In genomic region chr20:4971064-4971463, GRCh38 we compare ENCODE assay signal across 25 cellular contexts.
"Had no signal": no experiment of that assay in that cellular context is flagged by ENCODE, and none has a peak within 500 bp of the region (broad histone marks: within the 10 kb centered on the region; RNA-seq: fewer than 3 reads in every experiment).

No MANE protein-coding gene starts in this region.

- H3K9me3 Mint-ChIP-seq: activated CD4-positive, alpha-beta memory T cell treated with anti-CD3 and anti-CD28 coated beads for 36 hours; activated T-helper 1 cell treated with anti-CD3 and anti-CD28 coated beads, Interleukin-12 subunit alpha, Interleukin-12 subunit beta, Interleukin-2, Interleukin-4 antibody, amounts not matched to agents 30 ng/mL and 10 ng/mL and 1 ng/mL, durations not matched to agents 14 hours and 24 hours and 36 hours; T-helper 1 cell treated with Interleukin-12 subunit alpha and Interleukin-12 subunit beta and Interleukin-4 antibody, amounts not matched to agents 30 μg/mL and 1 μg/mL, for 36 hours had no signal

- DNase-seq: activated CD4-positive, alpha-beta memory T cell treated with anti-CD3 and anti-CD28 coated beads for 36 hours; activated CD4-positive, alpha-beta T cell treated with anti-CD3 and anti-CD28 coated beads for 48 hours; activated CD4-positive, CD25-positive, alpha-beta regulatory T cell treated with anti-CD3 and anti-CD28 coated beads, Interleukin-2, amount 50 U/mL, for 72 hours; activated CD8-positive, alpha-beta memory T cell treated with anti-CD3 and anti-CD28 coated beads, Interleukin-2, amount 50 U/mL, for 4 hours; activated effector memory CD4-positive, alpha-beta T cell treated with Interleukin-2 at 50 U/mL for 16 hours; activated naive CD4-positive, alpha-beta T cell; activated T-cell treated with anti-CD3 and anti-CD28 coated beads, Interleukin-2, amount 50 U/mL, for 1 hour; brain microvascular endothelial cell; NCI-H1092; NCI-H1417 treated with DMSO at 0.1 percent for 48 hours; NCI-H1694; NCI-H2029; NCI-H2107; NCI-H510A treated with DMSO at 0.1 percent for 48 hours; NK-92 treated with Interleukin-12 subunit alpha and Interleukin-12 subunit beta, amount 100 ng/mL, for 24 hours; PC-3; SHP77 had no signal

- H3K27me3 Mint-ChIP-seq: activated CD4-positive, alpha-beta memory T cell treated with anti-CD3 and anti-CD28 coated beads for 36 hours; activated naive CD8-positive, alpha-beta T cell had no signal

- ATAC-seq: PC-3, SK-N-SH treated with all-trans-retinoic acid at 6 μM for 48 hours had no signal

- FAIRE-seq: RCC 7860 had no signal

- H3K9me3 ChIP-seq: SJSA1 had no signal

- H3K36me3 ChIP-seq: cardiac muscle cell had no signal

- H3K27me3 ChIP-seq: brain microvascular endothelial cell, cardiac muscle cell, SJSA1 had no signal

- H3K4me3 Mint-ChIP-seq: activated CD4-positive, alpha-beta memory T cell treated with anti-CD3 and anti-CD28 coated beads for 36 hours; activated naive CD8-positive, alpha-beta T cell; activated T-helper 1 cell treated with anti-CD3 and anti-CD28 coated beads, Interleukin-12 subunit alpha, Interleukin-12 subunit beta, Interleukin-2, Interleukin-4 antibody, amounts not matched to agents 30 ng/mL and 10 ng/mL and 1 ng/mL, durations not matched to agents 14 hours and 24 hours and 36 hours; T-helper 1 cell treated with Interleukin-12 subunit alpha and Interleukin-12 subunit beta and Interleukin-4 antibody, amounts not matched to agents 30 μg/mL and 1 μg/mL, for 36 hours had no signal

- H3K27ac Mint-ChIP-seq: activated CD4-positive, alpha-beta memory T cell treated with anti-CD3 and anti-CD28 coated beads for 36 hours; activated naive CD8-positive, alpha-beta T cell; activated T-helper 1 cell treated with anti-CD3 and anti-CD28 coated beads, Interleukin-12 subunit alpha, Interleukin-12 subunit beta, Interleukin-2, Interleukin-4 antibody, amounts not matched to agents 30 ng/mL and 10 ng/mL and 1 ng/mL, durations not matched to agents 14 hours and 24 hours and 36 hours; T-helper 1 cell treated with Interleukin-12 subunit alpha and Interleukin-12 subunit beta and Interleukin-4 antibody, amounts not matched to agents 30 μg/mL and 1 μg/mL, for 36 hours had no signal

- H3K4me3 ChIP-seq: cardiac muscle cell, SJSA1 had no signal

- H3K27ac ChIP-seq: brain microvascular endothelial cell, cardiac muscle cell, KMS-11, SJSA1 had no signal

- H3K4me2 ChIP-seq: KMS-11 had no signal

- H3K9ac ChIP-seq: KMS-11 had no signal
